Comparison of ENCODE assay signal across 9 cellular contexts in genomic region chr11:65316979-65317786, GRCh38. TPM values are rescaled to one million over a fixed set of nuclear protein-coding genes. Genes with fewer than 3 reads are reported as not detected.
A peak's percentile ranks its signal among the peaks of the same experiment; 100 is the strongest.
DNase-seq lines count a peak whose midpoint lies in the region; ATAC-seq and TF ChIP-seq lines count a peak whose summit lies in the region.
"Had no signal": no experiment of that assay in that cellular context is flagged by ENCODE, and none has a peak within 500 bp of the region (broad histone marks: within the 10 kb centered on the region; RNA-seq: fewer than 3 reads in every experiment).

No MANE protein-coding gene starts in this region.

- H3K4me3 ChIP-seq in HUES64 (ENCODE audit: low read length) = peak overlapping the region; percentile 31
- H3K4me3 ChIP-seq in colonic mucosa = peak overlapping the region; percentile 58
- H3K4me3 ChIP-seq in lung = peak overlapping the region; percentile 23
- no peak overlapping the region for H3K4me3 ChIP-seq in aorta (ENCODE audit: low read length in 2 of 2)

- H3K9ac ChIP-seq in HUES64 (ENCODE audit: low read depth, low read length) (0 out of 2 replicates have a peak overlapping the region, but pooled peaks have one; percentile 11), colonic mucosa (ENCODE audit: low read depth in 2 of 2, low read length in 2 of 2) (peak overlapping the region; percentile 66 to 84)

- peak; percentile 92 for DNase-seq in A172 (ENCODE audit: low spot score)
- peak; percentile 92 for DNase-seq in colonic mucosa
- peak; percentile 71 for DNase-seq in lung (ENCODE audit: low spot score)
- DNase-seq in aorta = peak; percentile 70 to 81
- DNase-seq in T-helper 17 cell = no peak
- DNase-seq in NCI-H345 treated with DMSO at 0.1 percent for 48 hours (lab: John Stamatoyannopoulos, UW; ENCODE audit: unreplicated experiment) = no peak

- H3K36me3 ChIP-seq in HUES64 (ENCODE audit: insufficient read depth, low read length) = peaks cover 19% of the 10 kb centered on the region
- peaks cover 13% of the 10 kb centered on the region for H3K36me3 ChIP-seq in colonic mucosa
- peaks cover 0 to 17% of the 10 kb centered on the region in 2 donors for H3K36me3 ChIP-seq in lung (ENCODE audit: control insufficient read depth in 2 of 2, insufficient read depth in 2 of 2, low read length in 2 of 2)
- H3K36me3 ChIP-seq in aorta (ENCODE audit: control insufficient read depth in 1 of 2, insufficient read depth in 2 of 2, low read length in 1 of 2) = no peaks in the 10 kb centered on the region

- peaks cover 3% of the 10 kb centered on the region for H3K27me3 Mint-ChIP-seq in T-helper 17 cell

- H3K9me3 ChIP-seq in HUES64 (ENCODE audit: insufficient read depth, low read depth, low read length) (no peaks in the 10 kb centered on the region), colonic mucosa (no peaks in the 10 kb centered on the region), lung (ENCODE audit: control insufficient read depth in 2 of 2, insufficient read depth in 1 of 2, low read length in 1 of 2) (no peaks in the 10 kb centered on the region), aorta (ENCODE audit: control insufficient read depth, low read length) (no peaks in the 10 kb centered on the region), T-helper 17 cell (ENCODE audit: control insufficient read depth, low read length, poor library complexity, severe bottlenecking) (no peaks in the 10 kb centered on the region)

- WGBS in HUES64 = 29% methylated on average over 13 of the region's 14 CpGs
- whole genome bisulfite sequencing in lung, 2 donors = 41 to 59% methylated on average over 14 of the region's 14 CpGs
- 77 to 78% methylated on average over 12 to 14 of the region's 14 CpGs for WGBS in aorta, 2 donors

- ATAC-seq in lung (ENCODE audit: insufficient read depth, low FRiP score) (no peak), aorta (ENCODE audit: low FRiP score) (no peak), T-helper 17 cell (no peak), GM21390 (IDR thresholded peaks at IDR 0.05; ENCODE audit: unreplicated experiment) (no peak)

- no peak overlapping the region for H3K4me3 Mint-ChIP-seq in T-helper 17 cell
- H3K4me3 Mint-ChIP-seq: stimulated activated naive CD8-positive, alpha-beta T cell treated with anti-CD3 and anti-CD28 coated beads, Interleukin-15, Interleukin-2, amounts not matched to agents 100 ng/mL and 50 ng/mL, for 24 hours had no signal

- no peaks in the 10 kb centered on the region for H3K36me3 Mint-ChIP-seq in T-helper 17 cell (ENCODE audit: low read depth)

- peak overlapping the region; percentile 42 for H3K27ac ChIP-seq in HUES64 (ENCODE audit: low read depth, low read length)
- peak overlapping the region; percentile 89 for H3K27ac ChIP-seq in colonic mucosa
- H3K27ac ChIP-seq in lung (ENCODE audit: low read depth in 1 of 2, low read length in 1 of 2) = peak overlapping the region; percentile 74 to 92
- H3K27ac ChIP-seq in aorta (ENCODE audit: low read depth in 1 of 2, low read length in 2 of 2) = no peak overlapping the region

- intact Hi-C loops in colonic mucosa (cut with DNase I) = loop anchor here (2.0 kb wide), 1 partner anchor 42 kb away; no protein-coding TSS in a partner anchor
- intact Hi-C loops in aorta (cut with DNase I) = loop anchor here in 1 of 2 donors (5.0 kb wide), 1 partner anchor 90 kb away; no protein-coding TSS in a partner anchor

- H3K4me1 Mint-ChIP-seq in T-helper 17 cell = peaks cover 11% of the 10 kb centered on the region

- peaks cover 15% of the 10 kb centered on the region for H3K27me3 ChIP-seq in HUES64 (ENCODE audit: insufficient read depth, low read length)
- no peaks in the 10 kb centered on the region for H3K27me3 ChIP-seq in colonic mucosa
- no peaks in the 10 kb centered on the region for H3K27me3 ChIP-seq in lung (ENCODE audit: control insufficient read depth, insufficient read depth)
- no peaks in the 10 kb centered on the region for H3K27me3 ChIP-seq in aorta (ENCODE audit: control insufficient read depth in 1 of 2, insufficient read depth in 2 of 2, low read length in 1 of 2)

- TF ChIP-seq CTCF in colonic mucosa (IDR thresholded peaks at IDR 0.05) = no peak
- no peak for TF ChIP-seq CTCF in lung (IDR thresholded peaks at IDR 0.05; ENCODE audit: control extremely low read depth, extremely low read depth)

- H3K4me1 ChIP-seq in HUES64 (ENCODE audit: insufficient read depth, low read length) (peaks cover 19% of the 10 kb centered on the region; the same call in 1 of the 2 replicates), colonic mucosa (peaks cover 7% of the 10 kb centered on the region), lung (ENCODE audit: control insufficient read depth in 2 of 2, insufficient read depth in 2 of 2, low read length in 2 of 2) (peaks cover 0 to 20% of the 10 kb centered on the region in 2 donors), aorta (ENCODE audit: control insufficient read depth in 1 of 2, insufficient read depth in 2 of 2, low read length in 2 of 2) (peaks cover 0 to 2% of the 10 kb centered on the region in 2 donors)

- no peak overlapping the region for H3K27ac Mint-ChIP-seq in T-helper 17 cell
- H3K27ac Mint-ChIP-seq: stimulated activated naive CD8-positive, alpha-beta T cell treated with anti-CD3 and anti-CD28 coated beads, Interleukin-15, Interleukin-2, amounts not matched to agents 100 ng/mL and 50 ng/mL, for 24 hours had no signal

RNA-seq across cellular contexts. Expression of gene CDC42EP2, which starts 2.5 kb away (rescaled TPM):
- 1.7 and 5.3 TPM in 2 replicates for total RNA-seq in A172 (2014; rRNA removed; shearing (Covaris generic))
- 5.0 TPM for polyA plus RNA-seq in HUES64 (2013, experiment 1 of 2)
- polyA plus RNA-seq in HUES64 (2013, experiment 2 of 2) = 6.6 TPM
- total RNA-seq in colonic mucosa = 10 to 100 TPM in 1 of 2 donors, 1 to 10 TPM in 1; 7.8 to 28.3 TPM
- 10 to 100 TPM in 1 of 2 donors, 1 to 10 TPM in 1; 9.2 to 28.9 TPM for total RNA-seq in lung
- polyA plus RNA-seq in lung = 10 to 100 TPM; 23.4 to 35.0 TPM
- total RNA-seq in aorta = 10 to 100 TPM; 16.2 to 20.9 TPM
- 1 to 10 TPM; 2.3 to 3.5 TPM for polyA plus RNA-seq in aorta
- under 1 TPM in 1 of 2 donors, not detected in 1; 0.55 TPM for total RNA-seq in T-helper 17 cell

RNA-seq across cellular contexts. Expression of gene DPF2, which starts 16.5 kb away (rescaled TPM):
- 37.9 and 57.0 TPM in 2 replicates for total RNA-seq in A172 (2014; rRNA removed; shearing (Covaris generic))
- 57.5 TPM for polyA plus RNA-seq in HUES64 (2013, experiment 1 of 2)
- 54.6 TPM for polyA plus RNA-seq in HUES64 (2013, experiment 2 of 2)
- total RNA-seq in colonic mucosa = 10 to 100 TPM; 35.0 to 48.0 TPM
- 10 to 100 TPM; 44.6 to 53.2 TPM for total RNA-seq in lung
- 10 to 100 TPM; 21.5 to 25.0 TPM for polyA plus RNA-seq in lung
- total RNA-seq in aorta = 10 to 100 TPM; 51.3 to 59.6 TPM
- polyA plus RNA-seq in aorta = 10 to 100 TPM; 16.4 to 41.1 TPM
- 10 to 100 TPM; 49.1 to 62.6 TPM for total RNA-seq in T-helper 17 cell

RNA-seq across cellular contexts. Expression of gene TIGD3, which starts 37.4 kb away (rescaled TPM):
- 2.0 and 3.5 TPM in 2 replicates for total RNA-seq in A172 (2014; rRNA removed; shearing (Covaris generic))
- polyA plus RNA-seq in HUES64 (2013, experiment 1 of 2) = 0.75 TPM
- 0.70 TPM for polyA plus RNA-seq in HUES64 (2013, experiment 2 of 2)
- total RNA-seq in colonic mucosa (under 1 TPM; 0.48 to 0.77 TPM), lung (under 1 TPM in 1 of 2 donors, not detected in 1; 0.21 TPM), aorta (under 1 TPM in 1 of 2 donors, not detected in 1; 0.16 TPM), T-helper 17 cell (under 1 TPM; 0.21 to 0.45 TPM)
- polyA plus RNA-seq in lung (under 1 TPM; 0.24 to 0.27 TPM), aorta (under 1 TPM in 1 of 2 donors, not detected in 1; 0.88 TPM)

RNA-seq across cellular contexts. Expression of gene POLA2, which starts 55.4 kb away (rescaled TPM):
- total RNA-seq in A172 (2014; rRNA removed; shearing (Covaris generic)) = 14.2 and 18.1 TPM in 2 replicates
- 33.3 TPM for polyA plus RNA-seq in HUES64 (2013, experiment 1 of 2)
- 34.2 TPM for polyA plus RNA-seq in HUES64 (2013, experiment 2 of 2)
- total RNA-seq in colonic mucosa (10 to 100 TPM in 1 of 2 donors, 1 to 10 TPM in 1; 5.9 to 28.0 TPM), lung (10 to 100 TPM in 1 of 2 donors, 1 to 10 TPM in 1; 9.7 to 14.2 TPM), aorta (1 to 10 TPM; 3.4 to 9.2 TPM), T-helper 17 cell (10 to 100 TPM; 13.0 to 15.4 TPM)
- polyA plus RNA-seq in lung (1 to 10 TPM; 4.5 to 9.2 TPM), aorta (1 to 10 TPM; 3.0 to 4.1 TPM)

Comparison
In these comparisons a context has a peak if more than half of its experiments do, and no peak if none do; other contexts are left out.
1. DNase-seq: peak in A172 (single experiment), colonic mucosa (single experiment), lung (single experiment) and aorta (2 of 2); none in T-helper 17 cell (0 of 3) and NCI-H345 treated with DMSO at 0.1 percent for 48 hours (single experiment).
2. H3K27ac ChIP-seq: peak in HUES64 (single experiment), colonic mucosa (single experiment) and lung (2 of 2); none in aorta (0 of 2).
3. H3K4me3 ChIP-seq: peak in HUES64 (single experiment), colonic mucosa (single experiment) and lung (single experiment); none in aorta (0 of 2).